18 cellular contexts compared by ENCODE assay signal in genomic region chr6:87794922-87795885, GRCh38.
A peak's percentile ranks its signal among the peaks of the same experiment; 100 is the strongest.
DNase-seq lines count a peak whose midpoint lies in the region; ATAC-seq, FAIRE-seq and TF ChIP-seq lines count a peak whose summit lies in the region.
"Had no signal": no experiment of that assay in that cellular context is flagged by ENCODE, and none has a peak within 500 bp of the region (broad histone marks: within the 10 kb centered on the region; RNA-seq: fewer than 3 reads in every experiment).

No MANE protein-coding gene starts in this region.

- H3K27ac Mint-ChIP-seq in central memory CD8-positive, alpha-beta T cell (ENCODE audit: low read depth): peak overlapping the region; percentile 38
- H3K27ac Mint-ChIP-seq in Calu3 (ENCODE audit: unreplicated experiment): no peak overlapping the region
- H3K27ac Mint-ChIP-seq: activated B cell treated with CpG ODN at 0.5 μM for 24 hours; activated CD4-positive, alpha-beta memory T cell treated with anti-CD3 and anti-CD28 coated beads, Interleukin-2, amount 10 ng/mL, durations not matched to agents 7 days and 5 days had no signal

- no peak for TF ChIP-seq RAD21 in Ishikawa (IDR thresholded peaks at IDR 0.05; ENCODE audit: low read depth)

- CTCF ChIA-PET in Calu3 (lab: Charles Lee): interaction anchor here (0.5 to 0.7 kb wide), 2 partner anchors 53 to 306 kb away, joined by 3 read pairs; no protein-coding TSS in a partner anchor

- H3K4me1 Mint-ChIP-seq in central memory CD8-positive, alpha-beta T cell: no peaks in the 10 kb centered on the region
- H3K4me1 Mint-ChIP-seq in Calu3 (ENCODE audit: low read depth, unreplicated experiment): peaks cover 2% of the 10 kb centered on the region
- H3K4me1 Mint-ChIP-seq: CD8-positive, alpha-beta memory T cell had no signal

- no peaks in the 10 kb centered on the region for H3K36me3 Mint-ChIP-seq in central memory CD8-positive, alpha-beta T cell (ENCODE audit: insufficient read depth)
- H3K36me3 Mint-ChIP-seq in Calu3 (ENCODE audit: insufficient read depth, unreplicated experiment): no peaks in the 10 kb centered on the region
- H3K36me3 Mint-ChIP-seq: CD8-positive, alpha-beta memory T cell had no signal

- FAIRE-seq in GM12891 (lab: Jason Lieb, UNC): peak; percentile 81

- H3K27me3 Mint-ChIP-seq in central memory CD8-positive, alpha-beta T cell: no peaks in the 10 kb centered on the region
- no peaks in the 10 kb centered on the region for H3K27me3 Mint-ChIP-seq in Calu3 (ENCODE audit: unreplicated experiment)
- H3K27me3 Mint-ChIP-seq: activated B cell treated with CpG ODN at 0.5 μM for 24 hours had no signal

- TF ChIP-seq CTCF in Calu3 (IDR thresholded peaks at IDR 0.05; ENCODE audit: unreplicated experiment): no peak

- no peak for TF ChIP-seq EP300 in Ishikawa (IDR thresholded peaks at IDR 0.05; ENCODE audit: borderline replicate concordance)

- no peak for ATAC-seq in central memory CD8-positive, alpha-beta T cell (replicated peaks; ENCODE audit: extremely low read depth, poor library complexity, severe bottlenecking)
- no peak for ATAC-seq in GM19455 (IDR thresholded peaks at IDR 0.05; ENCODE audit: unreplicated experiment)
- ATAC-seq: gastroesophageal sphincter; stimulated activated naive CD8-positive, alpha-beta T cell treated with anti-CD3 and anti-CD28 coated beads, Interleukin-15, Interleukin-2, amounts not matched to agents 100 U/mL and 50 U/mL, for 24 hours had no signal

- no peak for TF ChIP-seq POLR2A in GM12891 (IDR thresholded peaks at IDR 0.05; ENCODE audit: low read depth, low read length)

- H3K9me3 Mint-ChIP-seq in central memory CD8-positive, alpha-beta T cell: no peaks in the 10 kb centered on the region
- no peaks in the 10 kb centered on the region for H3K9me3 Mint-ChIP-seq in Calu3 (ENCODE audit: low read depth, unreplicated experiment)
- H3K9me3 Mint-ChIP-seq: activated B cell treated with CpG ODN at 0.5 μM for 24 hours; activated CD4-positive, alpha-beta memory T cell treated with anti-CD3 and anti-CD28 coated beads, Interleukin-2, amount 10 ng/mL, durations not matched to agents 7 days and 5 days; CD8-positive, alpha-beta memory T cell had no signal

- no TSS peak for BruUV-seq in Calu3 (replicated peaks; lab: Mats Ljungman, UMichigan)

- DNase-seq in GM12891 (ENCODE audit: insufficient read length, low spot score) (no peak), mucosa of gallbladder (ENCODE audit: low spot score) (peak; percentile 13), RPMI8226 (no peak), Calu3 (no peak)
- no peak for DNase-seq in central memory CD8-positive, alpha-beta T cell (ENCODE audit: low spot score in 2 of 2)
- DNase-seq: activated B cell treated with CpG ODN at 0.5 μM for 24 hours; activated CD4-positive, alpha-beta memory T cell treated with anti-CD3 and anti-CD28 coated beads, Interleukin-2, amount 10 ng/mL, durations not matched to agents 7 days and 5 days; activated naive CD4-positive, alpha-beta T cell; activated T-cell treated with anti-CD3 and anti-CD28 coated beads for 4 hours; CD8-positive, alpha-beta memory T cell; DMS79 treated with DMSO at 0.1 percent for 48 hours; NCI-H146; stimulated activated naive CD8-positive, alpha-beta T cell treated with anti-CD3 and anti-CD28 coated beads, Interleukin-15, Interleukin-2, amounts not matched to agents 100 U/mL and 50 U/mL, for 24 hours; T-helper 2 cell; tibial artery had no signal

- H3K4me3 Mint-ChIP-seq in central memory CD8-positive, alpha-beta T cell: no peak overlapping the region
- H3K4me3 Mint-ChIP-seq in Calu3 (ENCODE audit: low read depth, unreplicated experiment): no peak overlapping the region
- H3K4me3 Mint-ChIP-seq: activated CD4-positive, alpha-beta memory T cell treated with anti-CD3 and anti-CD28 coated beads, Interleukin-2, amount 10 ng/mL, durations not matched to agents 7 days and 5 days; CD8-positive, alpha-beta memory T cell had no signal

- intact Hi-C loops in Calu3 (cut with micrococcal nuclease; ENCODE audit: unreplicated experiment): loop anchor here (10.0 kb wide), 1 partner anchor 100 kb away; no protein-coding TSS in a partner anchor

TF ChIP-seq in GM12891, 5 proteins besides CTCF, POLR2A, EP300 and RAD21:
- no peak for TF ChIP-seq POU2F2 (IDR thresholded peaks at IDR 0.05; ENCODE audit: low read depth, low read length)
- no peak for TF ChIP-seq PAX5 (IDR thresholded peaks at IDR 0.05; ENCODE audit: insufficient read depth, low read length, severe bottlenecking)
- no peak for TF ChIP-seq SPI1 (IDR thresholded peaks at IDR 0.05; ENCODE audit: low read depth, low read length)
- no peak for TF ChIP-seq POLR2AphosphoS5 (IDR thresholded peaks at IDR 0.05; ENCODE audit: low read depth, low read length)
- TF ChIP-seq TAF1 (IDR thresholded peaks at IDR 0.05; ENCODE audit: low read depth, low read length): no peak

TF ChIP-seq in Ishikawa, 13 proteins besides CTCF, POLR2A, EP300 and RAD21:
- TF ChIP-seq ZBTB7A (IDR thresholded peaks at IDR 0.05; ENCODE audit: low read depth) (no peak), YY1 (IDR thresholded peaks at IDR 0.05; ENCODE audit: low read depth) (no peak), FOXM1 (IDR thresholded peaks at IDR 0.05; ENCODE audit: borderline replicate concordance, low read depth) (no peak), USF1 (IDR thresholded peaks at IDR 0.05) (no peak), REST (IDR thresholded peaks at IDR 0.05; ENCODE audit: low read depth) (no peak), CEBPB (IDR thresholded peaks at IDR 0.05) (no peak), TCF12 (IDR thresholded peaks at IDR 0.05; ENCODE audit: low read depth) (no peak), MAX (IDR thresholded peaks at IDR 0.05) (no peak), CREB1 (IDR thresholded peaks at IDR 0.05; ENCODE audit: low read depth) (no peak), NFIC (IDR thresholded peaks at IDR 0.05) (peak; percentile 62), TEAD4 (IDR thresholded peaks at IDR 0.05) (0 out of 2 replicates have a peak, but pooled peaks have one; percentile 21), EGR1 (IDR thresholded peaks at IDR 0.05) (no peak), TAF1 (IDR thresholded peaks at IDR 0.05; ENCODE audit: low read depth) (no peak)
TF ChIP-seq in Ishikawa: peak in this region for 2.
